Comparison of ENCODE assay signal across 18 cellular contexts in the genomic region with DNA sequence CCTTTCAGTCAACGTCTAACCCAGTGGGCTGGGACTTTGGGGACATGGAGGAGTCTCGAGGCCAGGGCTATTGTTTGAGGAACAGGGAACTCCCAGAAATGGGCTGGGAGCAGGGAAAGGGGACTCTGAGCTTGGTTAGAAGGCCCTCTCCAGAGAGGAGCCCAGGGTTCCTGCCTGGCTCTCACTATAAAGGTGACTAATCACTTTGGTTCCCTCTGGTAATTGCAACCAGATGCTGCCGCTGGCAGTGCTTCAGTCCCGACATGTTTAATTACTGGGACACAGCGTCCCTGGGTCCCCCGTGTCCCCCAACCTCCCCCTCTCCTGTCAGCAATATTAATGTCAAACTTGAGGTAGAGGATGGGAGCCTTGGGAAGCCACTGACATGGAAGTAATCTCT. TPM values are rescaled to one million over a fixed set of nuclear protein-coding genes. Genes with fewer than 3 reads are reported as not detected.
A peak's percentile ranks its signal among the peaks of the same experiment; 100 is the strongest.
DNase-seq lines count a peak whose midpoint lies in the region; ATAC-seq and TF ChIP-seq lines count a peak whose summit lies in the region.
"Had no signal": no experiment of that assay in that cellular context is flagged by ENCODE, and none has a peak within 500 bp of the region (broad histone marks: within the 10 kb centered on the region; RNA-seq: fewer than 3 reads in every experiment).

No MANE protein-coding gene starts in this region.

- H3K27me3 ChIP-seq in dorsolateral prefrontal cortex: peaks cover 0 to 4% (median 0%) of the 10 kb centered on the region in 45 donors
- H3K27me3 ChIP-seq: colonic mucosa had no signal

- intact Hi-C loops in dorsolateral prefrontal cortex (cut with DNase I): loop anchor here (5.0 to 10.0 kb wide), 2 partner anchors 136 to 618 kb away; a partner anchor contains a TSS

- TF ChIP-seq CTCF in choroid plexus epithelial cell (conservative IDR thresholded peaks at IDR 0.05; ENCODE audit: low read depth, low read length): no peak
- TF ChIP-seq CTCF in dorsolateral prefrontal cortex (IDR thresholded peaks at IDR 0.05 in 54 of 56, conservative IDR thresholded peaks at IDR 0.05 in 2 of 56; ENCODE audit: low read depth in 1 of 56, partially characterized antibody in 56 of 56): no peak

- H3K4me3 ChIP-seq in choroid plexus epithelial cell (ENCODE audit: low read depth, low read length) (no peak overlapping the region), dorsolateral prefrontal cortex (no peak overlapping the region)
- H3K4me3 ChIP-seq: colonic mucosa had no signal

- H3K27me3 Mint-ChIP-seq in T-helper 17 cell: peaks cover 17% of the 10 kb centered on the region

- H3K9me3 ChIP-seq in T-helper 17 cell (ENCODE audit: control insufficient read depth, low read length, poor library complexity, severe bottlenecking): no peaks in the 10 kb centered on the region
- H3K9me3 ChIP-seq: colonic mucosa had no signal

- no peak overlapping the region for H3K27ac ChIP-seq in dorsolateral prefrontal cortex
- H3K27ac ChIP-seq: colonic mucosa had no signal

- H3K4me1 Mint-ChIP-seq in T-helper 17 cell: peaks cover 5% of the 10 kb centered on the region

- H3K36me3 Mint-ChIP-seq in T-helper 17 cell (ENCODE audit: low read depth): peaks cover 6% of the 10 kb centered on the region
- H3K36me3 Mint-ChIP-seq: activated naive CD8-positive, alpha-beta T cell treated with anti-CD3 and anti-CD28 coated beads, Interleukin-2, amount 10 ng/mL, durations not matched to agents 7 days and 5 days had no signal

- no peak overlapping the region for H3K4me3 Mint-ChIP-seq in T-helper 17 cell
- H3K4me3 Mint-ChIP-seq: activated B cell treated with CpG ODN at 0.5 μM for 24 hours; activated naive CD8-positive, alpha-beta T cell treated with anti-CD3 and anti-CD28 coated beads, Interleukin-2, amount 10 ng/mL, durations not matched to agents 7 days and 5 days had no signal

- H3K27ac Mint-ChIP-seq in T-helper 17 cell: no peak overlapping the region
- H3K27ac Mint-ChIP-seq: activated B cell treated with CpG ODN at 0.5 μM for 24 hours; activated naive CD8-positive, alpha-beta T cell treated with anti-CD3 and anti-CD28 coated beads, Interleukin-2, amount 10 ng/mL, durations not matched to agents 7 days and 5 days had no signal

- DNase-seq in GM04503 (ENCODE audit: low read depth) (peak; percentile 75), NCI-H1694 treated with DMSO at 0.1 percent for 48 hours (lab: John Stamatoyannopoulos, UW) (peak; percentile 37), choroid plexus epithelial cell (ENCODE audit: low read depth) (peak; percentile 61), renal cortical epithelial cell (ENCODE audit: low read depth) (peak; percentile 10), NCI-H1930 (lab: John Stamatoyannopoulos, UW) (no peak), dorsolateral prefrontal cortex (no peak), NCI-H446 treated with DMSO at 0.1 percent for 48 hours (lab: John Stamatoyannopoulos, UW) (no peak), T-helper 17 cell (no peak)
- DNase-seq: activated B cell treated with CpG ODN at 0.5 μM for 24 hours; activated CD8-positive, alpha-beta memory T cell treated with anti-CD3 and anti-CD28 coated beads, Interleukin-2, amount 50 U/mL, for 4 hours; activated naive CD8-positive, alpha-beta T cell treated with anti-CD3 and anti-CD28 coated beads, Interleukin-2, amount 10 ng/mL, durations not matched to agents 7 days and 5 days; Calu3; colonic mucosa; foreskin melanocyte; mesendoderm; NCI-H2081; nucleus accumbens; substantia nigra had no signal

- ATAC-seq in T-helper 17 cell: no peak

RNA-seq across cellular contexts. Expression of a gene that starts 5.0 kb away (rescaled TPM):
- total RNA-seq in renal cortical epithelial cell (16.0 and 18.2 TPM in 2 replicates), dorsolateral prefrontal cortex (1 to 10 TPM in 2 of 120 experiments, under 1 TPM in 82, not detected in 36; 0.14 to 1.4 (median 0.32) TPM), T-helper 17 cell (not detected)
- total RNA-seq: activated B cell treated with CpG ODN at 0.5 μM for 24 hours; activated naive CD8-positive, alpha-beta T cell treated with anti-CD3 and anti-CD28 coated beads, Interleukin-2, amount 10 ng/mL, durations not matched to agents 7 days and 5 days; Calu3 had no signal

RNA-seq across cellular contexts. Expression of a gene that starts 12.4 kb away (rescaled TPM):
- 22.7 and 66.0 TPM in 2 replicates for total RNA-seq in renal cortical epithelial cell
- total RNA-seq in dorsolateral prefrontal cortex: 10 to 100 TPM; 39.1 to 99.6 (median 61.8) TPM
- total RNA-seq in T-helper 17 cell: 10 to 100 TPM; 36.6 to 44.4 TPM

RNA-seq across cellular contexts. Expression of a gene that starts 31.2 kb away (rescaled TPM):
- total RNA-seq in renal cortical epithelial cell (24.3 and 49.3 TPM in 2 replicates), dorsolateral prefrontal cortex (100 to 1,000 TPM in 84 of 120 experiments, 10 to 100 TPM in 36; 73.3 to 141 (median 107) TPM), T-helper 17 cell (10 to 100 TPM; 24.9 to 32.0 TPM)

Comparison
In these comparisons a context has a peak if more than half of its experiments do, and no peak if none do; other contexts are left out.
1. DNase-seq: peak in GM04503 (single experiment), NCI-H1694 treated with DMSO at 0.1 percent for 48 hours (single experiment), choroid plexus epithelial cell (single experiment) and renal cortical epithelial cell (single experiment); none in NCI-H1930 (0 of 2), dorsolateral prefrontal cortex (0 of 10), NCI-H446 treated with DMSO at 0.1 percent for 48 hours (single experiment) and T-helper 17 cell (0 of 3).